Comparison of ENCODE assay signal across 9 cellular contexts in genomic region chr17:31068291-31068690, GRCh38. TPM values are rescaled to one million over a fixed set of nuclear protein-coding genes. Genes with fewer than 3 reads are reported as not detected.
DNase-seq lines count a peak whose midpoint lies in the region; ATAC-seq and TF ChIP-seq lines count a peak whose summit lies in the region.
"Had no signal": no experiment of that assay in that cellular context is flagged by ENCODE, and none has a peak within 500 bp of the region (broad histone marks: within the 10 kb centered on the region; RNA-seq: fewer than 3 reads in every experiment).

No MANE protein-coding gene starts in this region.

- no peaks in the 10 kb centered on the region for H3K79me2 ChIP-seq in Karpas-422 (ENCODE audit: low read length)

- ATAC-seq in GM18520 (IDR thresholded peaks at IDR 0.05; ENCODE audit: unreplicated experiment), result no peak
- no peak for ATAC-seq in HG03139 (IDR thresholded peaks at IDR 0.05; ENCODE audit: unreplicated experiment)

- peak overlapping the region; percentile 64; the same call in 1 of the 2 replicates for H2AFZ ChIP-seq in Karpas-422 (ENCODE audit: low read length)

- no peak overlapping the region for H3K4me3 ChIP-seq in Karpas-422 (ENCODE audit: low read length)
- no peak overlapping the region for H3K4me3 ChIP-seq in choroid plexus epithelial cell (ENCODE audit: low read depth, low read length)
- no peak overlapping the region for H3K4me3 ChIP-seq in mucosa of rectum (ENCODE audit: low read length in 2 of 2)
- H3K4me3 ChIP-seq: SK-N-MC had no signal

- no peaks in the 10 kb centered on the region for H3K9me2 ChIP-seq in Karpas-422 (replicated peaks; ENCODE audit: insufficient read depth, low read length)

- H3K4me1 ChIP-seq in Karpas-422 (ENCODE audit: low read length), result peaks cover 8% of the 10 kb centered on the region
- peaks cover 0 to 12% of the 10 kb centered on the region in 2 donors for H3K4me1 ChIP-seq in mucosa of rectum (ENCODE audit: control insufficient read depth in 2 of 2, insufficient read depth in 2 of 2, low read length in 2 of 2)

- H4K20me1 ChIP-seq in Karpas-422 (ENCODE audit: insufficient read depth, low read depth, low read length), result no peaks in the 10 kb centered on the region

- TF ChIP-seq CTCF in choroid plexus epithelial cell (conservative IDR thresholded peaks at IDR 0.05; ENCODE audit: low read depth, low read length), result peak; percentile 71

- H3K4me2 ChIP-seq in Karpas-422 (ENCODE audit: low read depth, low read length, poor library complexity, severe bottlenecking), result no peak overlapping the region

- H3K9me3 ChIP-seq in Karpas-422 (ENCODE audit: low read length) (no peaks in the 10 kb centered on the region), mucosa of rectum (ENCODE audit: control insufficient read depth in 2 of 2, low read length in 2 of 2) (no peaks in the 10 kb centered on the region)

- H3K9ac ChIP-seq in Karpas-422 (ENCODE audit: low read length), result no peak overlapping the region
- no peak overlapping the region for H3K9ac ChIP-seq in mucosa of rectum (ENCODE audit: low read depth in 1 of 2, low read length in 2 of 2)

- peak; percentile 3 for DNase-seq in DMS153 (lab: John Stamatoyannopoulos, UW)
- DNase-seq in Karpas-422, result peak; percentile 92
- peak; percentile 11 for DNase-seq in T1000 (lab: John Stamatoyannopoulos, UW)
- DNase-seq in choroid plexus epithelial cell (ENCODE audit: low read depth), result peak; percentile 62
- no peak for DNase-seq in GM19238 (ENCODE audit: insufficient read length, low spot score)

- H3K36me3 ChIP-seq in Karpas-422 (ENCODE audit: insufficient read depth, low read length) (no peaks in the 10 kb centered on the region), mucosa of rectum (ENCODE audit: control insufficient read depth in 2 of 2, insufficient read depth in 2 of 2, low read length in 2 of 2) (no peaks in the 10 kb centered on the region)

- H3K27me3 ChIP-seq in Karpas-422 (ENCODE audit: low read length) (no peaks in the 10 kb centered on the region), mucosa of rectum (ENCODE audit: control insufficient read depth in 2 of 2, insufficient read depth in 2 of 2, low read length in 2 of 2) (no peaks in the 10 kb centered on the region)

- H3K27ac ChIP-seq in Karpas-422 (ENCODE audit: low read length), result no peak overlapping the region
- peak overlapping the region; percentile 62 to 67 for H3K27ac ChIP-seq in mucosa of rectum (ENCODE audit: low read depth in 2 of 2, low read length in 2 of 2)
- H3K27ac ChIP-seq: SK-N-MC had no signal

RNA-seq across cellular contexts. Expression of gene NF1, which starts 26.5 kb away (rescaled TPM):
- total RNA-seq in Karpas-422 (2014; rRNA removed; shearing (Covaris generic); ENCODE audit: low replicate concordance), result 56.6 and 164 TPM in 2 replicates
